Comparison of ENCODE assay signal across 13 cellular contexts in genomic region chr5:172149073-172149472, GRCh38. TPM values are rescaled to one million over a fixed set of nuclear protein-coding genes. Genes with fewer than 3 reads are reported as not detected.
DNase-seq lines count a peak whose midpoint lies in the region; ATAC-seq and TF ChIP-seq lines count a peak whose summit lies in the region.
"Had no signal": no experiment of that assay in that cellular context is flagged by ENCODE, and none has a peak within 500 bp of the region (broad histone marks: within the 10 kb centered on the region; RNA-seq: fewer than 3 reads in every experiment).

No MANE protein-coding gene starts in this region.

- no peak for DNase-seq in activated naive CD4-positive, alpha-beta T cell treated with Interleukin-2 at 50 U/mL for 16 hours
- DNase-seq in T-helper 17 cell, result no peak
- DNase-seq in fibroblast of mammary gland (ENCODE audit: low read depth), result peak; percentile 75
- no peak for DNase-seq in stimulated activated naive B cell treated with anti-CD40 and anti-IgM and Interleukin-4, amounts not matched to agents 10 μg/mL and 1 μg/mL and 100 μg/mL, for 72 hours
- DNase-seq in mesendoderm, result no peak
- no peak for DNase-seq in NCI-H82 treated with DMSO at 0.1 percent for 48 hours (lab: John Stamatoyannopoulos, UW; ENCODE audit: unreplicated experiment)
- DNase-seq in NCI-H1105 treated with DMSO at 0.1 percent for 48 hours (lab: John Stamatoyannopoulos, UW), result no peak
- DNase-seq: PC-9 had no signal

- no peaks in the 10 kb centered on the region for H3K27me3 ChIP-seq in mesendoderm (ENCODE audit: insufficient read depth, low read length, poor library complexity)

- H3K9ac ChIP-seq in mesendoderm (ENCODE audit: low read length), result no peak overlapping the region
- H3K9ac ChIP-seq: KMS-11 had no signal

- H2BK15ac ChIP-seq in mesendoderm (replicated peaks; ENCODE audit: low read depth), result no peak overlapping the region

- no peak overlapping the region for H3K4me3 Mint-ChIP-seq in activated naive CD4-positive, alpha-beta T cell treated with anti-CD3 and anti-CD28 coated beads, Interleukin-2, amount 50 U/mL, for 24 hours
- peak overlapping the region; percentile 1 for H3K4me3 Mint-ChIP-seq in T-helper 17 cell
- H3K4me3 Mint-ChIP-seq in stimulated activated naive B cell treated with anti-CD40 and anti-IgM and Interleukin-4, amounts not matched to agents 10 μg/mL and 1 μg/mL and 100 μg/mL, for 72 hours, result no peak overlapping the region

- H3K4me1 ChIP-seq in mesendoderm (ENCODE audit: control insufficient read depth, low read depth, low read length), result peaks cover 1% of the 10 kb centered on the region

- TF ChIP-seq CTCF in fibroblast of mammary gland (conservative IDR thresholded peaks at IDR 0.05; ENCODE audit: control insufficient read depth, insufficient read depth, low read depth, low read length), result no peak

- H3K4me3 ChIP-seq in fibroblast of mammary gland (ENCODE audit: control insufficient read depth, low read depth, low read length) (no peak overlapping the region), mesendoderm (ENCODE audit: low read length) (no peak overlapping the region)
- H3K4me3 ChIP-seq: lung, PC-9 had no signal

- no peak overlapping the region for H3K56ac ChIP-seq in mesendoderm (ENCODE audit: low read length)

- no peak overlapping the region for H2AK5ac ChIP-seq in mesendoderm (ENCODE audit: low read length)

- H2BK5ac ChIP-seq in mesendoderm (ENCODE audit: low read length), result no peak overlapping the region

- ATAC-seq in T-helper 17 cell, result no peak
- ATAC-seq in stimulated activated naive B cell treated with anti-CD40 and anti-IgM and Interleukin-4, amounts not matched to agents 10 μg/mL and 1 μg/mL and 100 μg/mL, for 72 hours (replicated peaks), result no peak

- H3K23ac ChIP-seq in mesendoderm (ENCODE audit: low read length), result no peak overlapping the region

- no peak overlapping the region for H3K27ac ChIP-seq in mesendoderm (ENCODE audit: low read depth, low read length)
- H3K27ac ChIP-seq: KMS-11, PC-9 had no signal

- no peaks in the 10 kb centered on the region for H3K9me3 Mint-ChIP-seq in activated naive CD4-positive, alpha-beta T cell treated with anti-CD3 and anti-CD28 coated beads, Interleukin-2, amount 50 U/mL, for 24 hours
- H3K9me3 Mint-ChIP-seq in stimulated activated naive B cell treated with anti-CD40 and anti-IgM and Interleukin-4, amounts not matched to agents 10 μg/mL and 1 μg/mL and 100 μg/mL, for 72 hours, result no peaks in the 10 kb centered on the region

- peaks cover 88% of the 10 kb centered on the region for H3K4me1 Mint-ChIP-seq in activated naive CD4-positive, alpha-beta T cell treated with anti-CD3 and anti-CD28 coated beads, Interleukin-2, amount 50 U/mL, for 24 hours
- H3K4me1 Mint-ChIP-seq in T-helper 17 cell, result peaks cover 59% of the 10 kb centered on the region
- peaks cover 60 to 77% of the 10 kb centered on the region in 2 donors for H3K4me1 Mint-ChIP-seq in stimulated activated naive B cell treated with anti-CD40 and anti-IgM and Interleukin-4, amounts not matched to agents 10 μg/mL and 1 μg/mL and 100 μg/mL, for 72 hours

- H3K4ac ChIP-seq in mesendoderm (ENCODE audit: low read depth, low read length), result no peak overlapping the region

- WGBS in mesendoderm (ENCODE audit: extremely low coverage, insufficient coverage, low lambda C conversion rate), result no CpG with 5 or more reads among the region's 3 CpGs

- H3K27me3 Mint-ChIP-seq in activated naive CD4-positive, alpha-beta T cell treated with anti-CD3 and anti-CD28 coated beads, Interleukin-2, amount 50 U/mL, for 24 hours, result no peaks in the 10 kb centered on the region
- H3K27me3 Mint-ChIP-seq in T-helper 17 cell, result no peaks in the 10 kb centered on the region
- H3K27me3 Mint-ChIP-seq in stimulated activated naive B cell treated with anti-CD40 and anti-IgM and Interleukin-4, amounts not matched to agents 10 μg/mL and 1 μg/mL and 100 μg/mL, for 72 hours, result no peaks in the 10 kb centered on the region

- H4K8ac ChIP-seq in mesendoderm (ENCODE audit: low read depth, low read length), result no peak overlapping the region

- no peaks in the 10 kb centered on the region for H3K9me3 ChIP-seq in T-helper 17 cell (ENCODE audit: control insufficient read depth, low read length, poor library complexity, severe bottlenecking)

- H3K4me2 ChIP-seq in mesendoderm (ENCODE audit: low read length), result no peak overlapping the region
- H3K4me2 ChIP-seq: KMS-11, PC-9 had no signal

- no peaks in the 10 kb centered on the region for H3K79me1 ChIP-seq in mesendoderm (ENCODE audit: low read length)

- no peak overlapping the region for H4K5ac ChIP-seq in mesendoderm (ENCODE audit: low read length)

- H2BK120ac ChIP-seq in mesendoderm (ENCODE audit: low read depth, low read length), result no peak overlapping the region

- no peaks in the 10 kb centered on the region for H3K36me3 ChIP-seq in mesendoderm (ENCODE audit: control insufficient read depth, insufficient read depth, low read length)

- peak overlapping the region; percentile 46 for H3K27ac Mint-ChIP-seq in activated naive CD4-positive, alpha-beta T cell treated with anti-CD3 and anti-CD28 coated beads, Interleukin-2, amount 50 U/mL, for 24 hours
- peak overlapping the region; percentile 94 for H3K27ac Mint-ChIP-seq in T-helper 17 cell
- H3K27ac Mint-ChIP-seq in stimulated activated naive B cell treated with anti-CD40 and anti-IgM and Interleukin-4, amounts not matched to agents 10 μg/mL and 1 μg/mL and 100 μg/mL, for 72 hours, result peak overlapping the region; percentile 31

- no peak overlapping the region for H3K18ac ChIP-seq in mesendoderm (ENCODE audit: low read length)

- no peaks in the 10 kb centered on the region for H3K79me2 ChIP-seq in mesendoderm (ENCODE audit: control insufficient read depth, insufficient read depth, low read length)

- peaks cover 12% of the 10 kb centered on the region for H3K36me3 Mint-ChIP-seq in activated naive CD4-positive, alpha-beta T cell treated with anti-CD3 and anti-CD28 coated beads, Interleukin-2, amount 50 U/mL, for 24 hours
- H3K36me3 Mint-ChIP-seq in T-helper 17 cell (ENCODE audit: low read depth), result peaks cover 12% of the 10 kb centered on the region
- peaks cover 66 to 74% of the 10 kb centered on the region in 2 donors for H3K36me3 Mint-ChIP-seq in stimulated activated naive B cell treated with anti-CD40 and anti-IgM and Interleukin-4, amounts not matched to agents 10 μg/mL and 1 μg/mL and 100 μg/mL, for 72 hours

RNA-seq across cellular contexts. Expression of gene STK10, which starts 39.0 kb away (rescaled TPM):
- 100 to 1,000 TPM; 403 to 408 TPM for total RNA-seq in T-helper 17 cell
- polyA plus RNA-seq in mesendoderm (2013, experiment 1 of 2), result 6.8 TPM
- 7.2 TPM for polyA plus RNA-seq in mesendoderm (2013, experiment 2 of 2)

RNA-seq across cellular contexts. Expression of gene EFCAB9, which starts 44.9 kb away (rescaled TPM):
- total RNA-seq in T-helper 17 cell, result not detected
- polyA plus RNA-seq in mesendoderm (2013, experiment 1 of 2), result not detected
- not detected for polyA plus RNA-seq in mesendoderm (2013, experiment 2 of 2)
- total RNA-seq: lung, PC-9, pulmonary artery endothelial cell had no signal
- polyA plus RNA-seq: BJ, lung had no signal

Comparison
In these comparisons a context has a peak if more than half of its experiments do, and no peak if none do; other contexts are left out.
1. H3K27ac Mint-ChIP-seq: peak in every context shown above with its lines; median percentile 94 in T-helper 17 cell; 46 in activated naive CD4-positive, alpha-beta T cell treated with anti-CD3 and anti-CD28 coated beads, Interleukin-2, amount 50 U/mL, for 24 hours; 31 in stimulated activated naive B cell treated with anti-CD40 and anti-IgM and Interleukin-4, amounts not matched to agents 10 μg/mL and 1 μg/mL and 100 μg/mL, for 72 hours.